In genomic region chr5:16271851-16272250, GRCh38 we compare ENCODE assay signal across 1 cellular context.
TF ChIP-seq lines count a peak whose summit lies in the region.

No MANE protein-coding gene starts in this region.

TF ChIP-seq in HepG2, 621 proteins besides CTCF, POLR2A, EP300 and RAD21 (continued from another document):
- no peak for TF ChIP-seq HNF1A (IDR thresholded peaks at IDR 0.05; ENCODE audit: low read depth)
- peak; percentile 44; the same call in 1 of the 2 replicates for TF ChIP-seq HNF1A (CRISPR knock-in tag; IDR thresholded peaks at IDR 0.05; ENCODE audit: borderline replicate concordance)
- peak; percentile 47; the same call in 1 of the 2 replicates for TF ChIP-seq FOXP4 (CRISPR knock-in tag; IDR thresholded peaks at IDR 0.05)
- no peak for TF ChIP-seq MIER3 (CRISPR knock-in tag; IDR thresholded peaks at IDR 0.05; ENCODE audit: borderline replicate concordance)
- TF ChIP-seq MEIS1 (CRISPR knock-in tag; IDR thresholded peaks at IDR 0.05; ENCODE audit: borderline replicate concordance), result no peak
- no peak for TF ChIP-seq SRSF9 (IDR thresholded peaks at IDR 0.05; ENCODE audit: borderline replicate concordance, insufficient read depth, low read depth, low read length, poor library complexity, severe bottlenecking)
- TF ChIP-seq JUNB (CRISPR knock-in tag; IDR thresholded peaks at IDR 0.05; ENCODE audit: borderline replicate concordance), result no peak
- no peak for TF ChIP-seq ZMAT5 (CRISPR knock-in tag; IDR thresholded peaks at IDR 0.05; ENCODE audit: borderline replicate concordance, low read depth)
- TF ChIP-seq TCF7 (IDR thresholded peaks at IDR 0.05; ENCODE audit: low read depth), result peak; percentile 39; the same call in 1 of the 2 replicates
- TF ChIP-seq USF2 (IDR thresholded peaks at IDR 0.05; ENCODE audit: low read depth, low read length), result no peak
- no peak for TF ChIP-seq USF2 (CRISPR knock-in tag; IDR thresholded peaks at IDR 0.05; ENCODE audit: borderline replicate concordance)
- TF ChIP-seq MBNL3 (CRISPR knock-in tag; conservative IDR thresholded peaks at IDR 0.05), result no peak
- TF ChIP-seq YEATS4 (CRISPR knock-in tag; IDR thresholded peaks at IDR 0.05; ENCODE audit: borderline replicate concordance), result no peak
- TF ChIP-seq CREM (IDR thresholded peaks at IDR 0.05), result no peak
- TF ChIP-seq CREM (CRISPR knock-in tag; IDR thresholded peaks at IDR 0.05), result no peak
- no peak for TF ChIP-seq SOX6 (IDR thresholded peaks at IDR 0.05)
- TF ChIP-seq SOX6 (CRISPR knock-in tag; IDR thresholded peaks at IDR 0.05), result peak; percentile 80
- TF ChIP-seq HNF4A (CRISPR knock-in tag; IDR thresholded peaks at IDR 0.05), result no peak
- no peak for TF ChIP-seq POLR2G (IDR thresholded peaks at IDR 0.05; ENCODE audit: low read depth, low read length)
- TF ChIP-seq JARID2 (CRISPR knock-in tag; IDR thresholded peaks at IDR 0.05; ENCODE audit: insufficient replicate concordance), result no peak
- TF ChIP-seq MED13 (CRISPR knock-in tag; IDR thresholded peaks at IDR 0.05), result no peak
- TF ChIP-seq BATF2 (CRISPR knock-in tag; IDR thresholded peaks at IDR 0.05), result no peak
- no peak for TF ChIP-seq RARG (CRISPR knock-in tag; IDR thresholded peaks at IDR 0.05; ENCODE audit: low read depth)
- TF ChIP-seq ARID5B (CRISPR knock-in tag; IDR thresholded peaks at IDR 0.05), result no peak
